In the genomic region with DNA sequence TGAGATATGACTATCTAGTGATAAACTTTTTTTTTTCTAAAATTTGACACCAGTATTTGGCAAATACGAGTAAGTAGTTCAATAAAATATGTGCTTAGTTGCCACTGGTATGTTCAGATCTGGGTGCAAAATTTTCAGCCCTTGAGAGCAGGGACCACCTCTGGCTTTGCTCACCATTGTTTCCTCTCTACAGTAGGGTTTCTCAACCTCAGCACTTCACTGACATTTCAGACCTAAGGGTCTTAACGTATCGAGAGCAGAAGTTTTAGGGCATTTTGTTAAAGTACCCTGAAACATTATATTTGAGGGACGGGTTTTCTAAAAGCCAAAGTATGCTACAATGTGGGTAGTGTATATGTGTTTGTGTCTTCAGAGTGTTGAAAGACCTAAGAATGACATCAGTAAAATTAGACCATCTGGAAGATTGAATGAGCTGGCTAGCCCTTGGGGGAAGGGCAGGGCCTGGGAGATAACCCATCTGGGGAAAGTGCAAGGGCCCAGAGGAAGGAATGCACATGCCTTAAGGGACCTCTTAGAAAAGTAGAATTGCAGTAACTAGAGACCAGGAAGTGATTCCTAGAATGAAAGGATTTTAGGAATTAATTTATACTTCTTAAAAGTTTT, we compare ENCODE assay signal across 9 cellular contexts. TPM values are rescaled to one million over a fixed set of nuclear protein-coding genes. Genes with fewer than 3 reads are reported as not detected.
A peak's percentile ranks its signal among the peaks of the same experiment; 100 is the strongest.
DNase-seq lines count a peak whose midpoint lies in the region; ATAC-seq lines count a peak whose summit lies in the region.
"Had no signal": no experiment of that assay in that cellular context is flagged by ENCODE, and none has a peak within 500 bp of the region (broad histone marks: within the 10 kb centered on the region; RNA-seq: fewer than 3 reads in every experiment).

No MANE protein-coding gene starts in this region.

- in situ Hi-C loops in ACHN (cut with HindIII; ENCODE audit: low pct_ligation_motif_present, low pct_unique_long_range_greater_than_20kb, low sequenced_read_pairs): no loop called here

- no peaks in the 10 kb centered on the region for H3K27me3 ChIP-seq in iPS-20b (ENCODE audit: insufficient read depth, low read length)

- H3K27me3 Mint-ChIP-seq in effector memory CD8-positive, alpha-beta T cell: no peaks in the 10 kb centered on the region

- peak overlapping the region in 1 of 2 donors; percentile 26 for H3K27ac Mint-ChIP-seq in effector memory CD8-positive, alpha-beta T cell

- no peaks in the 10 kb centered on the region for H3K9me3 ChIP-seq in iPS-20b (ENCODE audit: insufficient read depth, low read depth, low read length)

- peaks cover 21% of the 10 kb centered on the region for H3K4me1 ChIP-seq in iPS-20b (ENCODE audit: insufficient read depth, low read length)

- H3K9me3 Mint-ChIP-seq in effector memory CD8-positive, alpha-beta T cell: no peaks in the 10 kb centered on the region

- H3K4me1 Mint-ChIP-seq in effector memory CD8-positive, alpha-beta T cell (ENCODE audit: low read depth in 2 of 2): peaks cover 10 to 13% of the 10 kb centered on the region in 2 donors

- no peak for ATAC-seq in GM18517 (IDR thresholded peaks at IDR 0.05; ENCODE audit: unreplicated experiment)
- ATAC-seq in effector memory CD8-positive, alpha-beta T cell (replicated peaks): no peak

- peak; percentile 53 for DNase-seq in ACHN
- peak; percentile 41 for DNase-seq in HT1080 (ENCODE audit: low read depth)
- DNase-seq in amniotic epithelial cell (ENCODE audit: low read depth): peak; percentile 95
- DNase-seq in effector memory CD8-positive, alpha-beta T cell: no peak
- DNase-seq in kidney glomerular epithelial cell (lab: John Stamatoyannopoulos, UW): no peak
- no peak for DNase-seq in stimulated activated naive CD4-positive, alpha-beta T cell treated with Interleukin-2 at 50 U/mL for 16 hours (lab: John Stamatoyannopoulos, UW)
- DNase-seq: NCI-H1417 treated with DMSO at 0.1 percent for 48 hours had no signal

- peak overlapping the region; percentile 28 for H3K27ac ChIP-seq in iPS-20b (ENCODE audit: low read length)

- H3K9ac ChIP-seq in iPS-20b (ENCODE audit: low read depth, low read length): no peak overlapping the region

- H3K4me3 ChIP-seq in iPS-20b (ENCODE audit: low read length): peak overlapping the region; percentile 56

- H3K36me3 ChIP-seq in iPS-20b (ENCODE audit: insufficient read depth, low read depth, low read length): no peaks in the 10 kb centered on the region

- no peak overlapping the region for H3K4me3 Mint-ChIP-seq in effector memory CD8-positive, alpha-beta T cell

- peaks cover 10% of the 10 kb centered on the region for H3K36me3 Mint-ChIP-seq in effector memory CD8-positive, alpha-beta T cell (ENCODE audit: insufficient read depth)

RNA-seq across cellular contexts. Expression of a gene that starts 11.8 kb away (rescaled TPM):
- total RNA-seq in HT1080 (2014; rRNA removed; shearing (Covaris generic)): 120 and 128 TPM in 2 replicates
- 163 and 175 TPM in 2 replicates for polyA plus RNA-seq in HT1080 (2015; cell fraction: cytosol; rRNA removed)
- polyA plus RNA-seq in HT1080 (2015; cell fraction: nucleus; rRNA removed): 124 and 133 TPM in 2 replicates

RNA-seq across cellular contexts. Expression of a gene that starts 12.2 kb away (rescaled TPM):
- 17.8 and 25.4 TPM in 2 replicates for total RNA-seq in HT1080 (2014; rRNA removed; shearing (Covaris generic))
- 14.7 and 17.0 TPM in 2 replicates for polyA plus RNA-seq in HT1080 (2015; cell fraction: cytosol; rRNA removed)
- 23.5 and 26.0 TPM in 2 replicates for polyA plus RNA-seq in HT1080 (2015; cell fraction: nucleus; rRNA removed)

Comparison
In these comparisons a context has a peak if more than half of its experiments do, and no peak if none do; other contexts are left out.
1. DNase-seq: peak in ACHN (single experiment), HT1080 (single experiment) and amniotic epithelial cell (single experiment); none in effector memory CD8-positive, alpha-beta T cell (0 of 3), kidney glomerular epithelial cell (single experiment) and stimulated activated naive CD4-positive, alpha-beta T cell treated with Interleukin-2 at 50 U/mL for 16 hours (single experiment).